1 cellular context compared by ENCODE assay signal in genomic region chr19:7294571-7295212, GRCh38.
TF ChIP-seq lines count a peak whose summit lies in the region.

No MANE protein-coding gene starts in this region.

TF ChIP-seq in HepG2, 621 proteins besides CTCF, POLR2A, EP300 and RAD21 (continued from another document and continues in another):
- TF ChIP-seq, protein P1, sequence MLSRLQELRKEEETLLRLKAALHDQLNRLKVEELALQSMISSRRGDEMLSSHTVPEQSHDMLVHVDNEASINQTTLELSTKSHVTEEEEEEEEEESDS (CRISPR knock-in tag; IDR thresholded peaks at IDR 0.05; ENCODE audit: borderline replicate concordance) = no peak
- TF ChIP-seq, protein P2, sequence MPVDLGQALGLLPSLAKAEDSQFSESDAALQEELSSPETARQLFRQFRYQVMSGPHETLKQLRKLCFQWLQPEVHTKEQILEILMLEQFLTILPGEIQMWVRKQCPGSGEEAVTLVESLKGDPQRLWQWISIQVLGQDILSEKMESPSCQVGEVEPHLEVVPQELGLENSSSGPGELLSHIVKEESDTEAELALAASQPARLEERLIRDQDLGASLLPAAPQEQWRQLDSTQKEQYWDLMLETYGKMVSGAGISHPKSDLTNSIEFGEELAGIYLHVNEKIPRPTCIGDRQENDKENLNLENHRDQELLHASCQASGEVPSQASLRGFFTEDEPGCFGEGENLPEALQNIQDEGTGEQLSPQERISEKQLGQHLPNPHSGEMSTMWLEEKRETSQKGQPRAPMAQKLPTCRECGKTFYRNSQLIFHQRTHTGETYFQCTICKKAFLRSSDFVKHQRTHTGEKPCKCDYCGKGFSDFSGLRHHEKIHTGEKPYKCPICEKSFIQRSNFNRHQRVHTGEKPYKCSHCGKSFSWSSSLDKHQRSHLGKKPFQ (CRISPR knock-in tag; IDR thresholded peaks at IDR 0.05; ENCODE audit: insufficient replicate concordance) = peak; percentile 65
- TF ChIP-seq MAF1 (CRISPR knock-in tag; IDR thresholded peaks at IDR 0.05; ENCODE audit: borderline replicate concordance) (0 out of 2 replicates have a peak, but pooled peaks have one; percentile 6), ZBTB33 (CRISPR knock-in tag; IDR thresholded peaks at IDR 0.05) (no peak), TBX2 (CRISPR knock-in tag; IDR thresholded peaks at IDR 0.05; ENCODE audit: borderline replicate concordance) (peak; percentile 40; the same call in 1 of the 2 replicates), ZBTB39 (CRISPR knock-in tag; IDR thresholded peaks at IDR 0.05) (0 out of 2 replicates have a peak, but pooled peaks have one; percentile 34), CCAR2 (optimal IDR thresholded peaks at IDR 0.05; ENCODE audit: low read depth, low read length) (no peak), NCOA1 (CRISPR knock-in tag; IDR thresholded peaks at IDR 0.05) (0 out of 2 replicates have a peak, but pooled peaks have one; percentile 43), ZNF777 (CRISPR knock-in tag; IDR thresholded peaks at IDR 0.05) (peak; percentile 69; the same call in 1 of the 2 replicates), KLF11 (CRISPR knock-in tag; IDR thresholded peaks at IDR 0.05) (peak; percentile 75; the same call in 1 of the 2 replicates), TCF7L2 (IDR thresholded peaks at IDR 0.05; ENCODE audit: low read depth, low read length) (no peak), POLR2G (IDR thresholded peaks at IDR 0.05; ENCODE audit: low read depth, low read length) (peak; percentile 50; the same call in 1 of the 2 replicates), HOXA3 (CRISPR knock-in tag; IDR thresholded peaks at IDR 0.05) (peak; percentile 82), ZNF83 (CRISPR knock-in tag; IDR thresholded peaks at IDR 0.05; ENCODE audit: borderline replicate concordance) (0 out of 2 replicates have a peak, but pooled peaks have one; percentile 41), KDM4B (CRISPR knock-in tag; IDR thresholded peaks at IDR 0.05) (peak; percentile 49; the same call in 1 of the 2 replicates), XRCC5 (optimal IDR thresholded peaks at IDR 0.05; ENCODE audit: low read length) (peak; percentile 52), GTF3A (CRISPR knock-in tag; conservative IDR thresholded peaks at IDR 0.05) (no peak), PLSCR1 (CRISPR knock-in tag; IDR thresholded peaks at IDR 0.05; ENCODE audit: borderline replicate concordance) (no peak), ZFY (CRISPR knock-in tag; IDR thresholded peaks at IDR 0.05) (peak; percentile 67), MYC (CRISPR knock-in tag; IDR thresholded peaks at IDR 0.05; ENCODE audit: borderline replicate concordance) (peak; percentile 89), ZBTB26 (CRISPR knock-in tag; IDR thresholded peaks at IDR 0.05; ENCODE audit: borderline replicate concordance) (peak; percentile 28; the same call in 1 of the 2 replicates), SRY (CRISPR knock-in tag; IDR thresholded peaks at IDR 0.05) (peak; percentile 92), MEIS1 (CRISPR knock-in tag; IDR thresholded peaks at IDR 0.05; ENCODE audit: borderline replicate concordance) (0 out of 2 replicates have a peak, but pooled peaks have one; percentile 45), HDAC2 (CRISPR knock-in tag; IDR thresholded peaks at IDR 0.05) (peak; percentile 69), RBM39 (IDR thresholded peaks at IDR 0.05; ENCODE audit: low read depth, low read length, poor library complexity, severe bottlenecking) (no peak), ZNF142 (CRISPR knock-in tag; IDR thresholded peaks at IDR 0.05) (peak; percentile 87; the same call in 1 of the 2 replicates), MZF1 (CRISPR knock-in tag; IDR thresholded peaks at IDR 0.05; ENCODE audit: borderline replicate concordance) (no peak), PHF20 (CRISPR knock-in tag; IDR thresholded peaks at IDR 0.05) (peak; percentile 38; the same call in 1 of the 2 replicates), THAP11 (CRISPR knock-in tag; IDR thresholded peaks at IDR 0.05) (no peak), ZNF547 (CRISPR knock-in tag; IDR thresholded peaks at IDR 0.05) (peak; percentile 59; the same call in 1 of the 2 replicates), STAG1 (CRISPR knock-in tag; IDR thresholded peaks at IDR 0.05) (peak; percentile 76), MAZ (IDR thresholded peaks at IDR 0.05; ENCODE audit: borderline replicate concordance, low read depth, low read length) (0 out of 2 replicates have a peak, but pooled peaks have one; percentile 7), MAZ (CRISPR knock-in tag; IDR thresholded peaks at IDR 0.05; ENCODE audit: low read depth) (peak; percentile 16; the same call in 1 of the 2 replicates)
- TF ChIP-seq, protein P3, sequence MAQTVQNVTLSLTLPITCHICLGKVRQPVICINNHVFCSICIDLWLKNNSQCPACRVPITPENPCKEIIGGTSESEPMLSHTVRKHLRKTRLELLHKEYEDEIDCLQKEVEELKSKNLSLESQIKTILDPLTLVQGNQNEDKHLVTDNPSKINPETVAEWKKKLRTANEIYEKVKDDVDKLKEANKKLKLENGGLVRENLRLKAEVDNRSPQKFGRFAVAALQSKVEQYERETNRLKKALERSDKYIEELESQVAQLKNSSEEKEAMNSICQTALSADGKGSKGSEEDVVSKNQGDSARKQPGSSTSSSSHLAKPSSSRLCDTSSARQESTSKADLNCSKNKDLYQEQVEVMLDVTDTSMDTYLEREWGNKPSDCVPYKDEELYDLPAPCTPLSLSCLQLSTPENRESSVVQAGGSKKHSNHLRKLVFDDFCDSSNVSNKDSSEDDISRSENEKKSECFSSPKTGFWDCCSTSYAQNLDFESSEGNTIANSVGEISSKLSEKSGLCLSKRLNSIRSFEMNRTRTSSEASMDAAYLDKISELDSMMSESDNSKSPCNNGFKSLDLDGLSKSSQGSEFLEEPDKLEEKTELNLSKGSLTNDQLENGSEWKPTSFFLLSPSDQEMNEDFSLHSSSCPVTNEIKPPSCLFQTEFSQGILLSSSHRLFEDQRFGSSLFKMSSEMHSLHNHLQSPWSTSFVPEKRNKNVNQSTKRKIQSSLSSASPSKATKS (CRISPR knock-in tag; IDR thresholded peaks at IDR 0.05) = no peak
- TF ChIP-seq, protein P4, sequence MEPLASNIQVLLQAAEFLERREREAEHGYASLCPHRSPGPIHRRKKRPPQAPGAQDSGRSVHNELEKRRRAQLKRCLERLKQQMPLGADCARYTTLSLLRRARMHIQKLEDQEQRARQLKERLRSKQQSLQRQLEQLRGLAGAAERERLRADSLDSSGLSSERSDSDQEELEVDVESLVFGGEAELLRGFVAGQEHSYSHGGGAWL (CRISPR knock-in tag; IDR thresholded peaks at IDR 0.05) = peak; percentile 82; the same call in 1 of the 2 replicates
- TF ChIP-seq, protein P5, sequence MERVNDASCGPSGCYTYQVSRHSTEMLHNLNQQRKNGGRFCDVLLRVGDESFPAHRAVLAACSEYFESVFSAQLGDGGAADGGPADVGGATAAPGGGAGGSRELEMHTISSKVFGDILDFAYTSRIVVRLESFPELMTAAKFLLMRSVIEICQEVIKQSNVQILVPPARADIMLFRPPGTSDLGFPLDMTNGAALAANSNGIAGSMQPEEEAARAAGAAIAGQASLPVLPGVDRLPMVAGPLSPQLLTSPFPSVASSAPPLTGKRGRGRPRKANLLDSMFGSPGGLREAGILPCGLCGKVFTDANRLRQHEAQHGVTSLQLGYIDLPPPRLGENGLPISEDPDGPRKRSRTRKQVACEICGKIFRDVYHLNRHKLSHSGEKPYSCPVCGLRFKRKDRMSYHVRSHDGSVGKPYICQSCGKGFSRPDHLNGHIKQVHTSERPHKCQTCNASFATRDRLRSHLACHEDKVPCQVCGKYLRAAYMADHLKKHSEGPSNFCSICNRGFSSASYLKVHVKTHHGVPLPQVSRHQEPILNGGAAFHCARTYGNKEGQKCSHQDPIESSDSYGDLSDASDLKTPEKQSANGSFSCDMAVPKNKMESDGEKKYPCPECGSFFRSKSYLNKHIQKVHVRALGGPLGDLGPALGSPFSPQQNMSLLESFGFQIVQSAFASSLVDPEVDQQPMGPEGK (CRISPR knock-in tag; IDR thresholded peaks at IDR 0.05) = peak; percentile 68
